1 cellular context compared by ENCODE assay signal in genomic region chr13:37187110-37187509, GRCh38.
TF ChIP-seq lines count a peak whose summit lies in the region.

No MANE protein-coding gene starts in this region.

TF ChIP-seq in GM23338, 12 proteins besides CTCF, POLR2A, EP300 and RAD21 (continued from another document):
- TF ChIP-seq, protein P1, sequence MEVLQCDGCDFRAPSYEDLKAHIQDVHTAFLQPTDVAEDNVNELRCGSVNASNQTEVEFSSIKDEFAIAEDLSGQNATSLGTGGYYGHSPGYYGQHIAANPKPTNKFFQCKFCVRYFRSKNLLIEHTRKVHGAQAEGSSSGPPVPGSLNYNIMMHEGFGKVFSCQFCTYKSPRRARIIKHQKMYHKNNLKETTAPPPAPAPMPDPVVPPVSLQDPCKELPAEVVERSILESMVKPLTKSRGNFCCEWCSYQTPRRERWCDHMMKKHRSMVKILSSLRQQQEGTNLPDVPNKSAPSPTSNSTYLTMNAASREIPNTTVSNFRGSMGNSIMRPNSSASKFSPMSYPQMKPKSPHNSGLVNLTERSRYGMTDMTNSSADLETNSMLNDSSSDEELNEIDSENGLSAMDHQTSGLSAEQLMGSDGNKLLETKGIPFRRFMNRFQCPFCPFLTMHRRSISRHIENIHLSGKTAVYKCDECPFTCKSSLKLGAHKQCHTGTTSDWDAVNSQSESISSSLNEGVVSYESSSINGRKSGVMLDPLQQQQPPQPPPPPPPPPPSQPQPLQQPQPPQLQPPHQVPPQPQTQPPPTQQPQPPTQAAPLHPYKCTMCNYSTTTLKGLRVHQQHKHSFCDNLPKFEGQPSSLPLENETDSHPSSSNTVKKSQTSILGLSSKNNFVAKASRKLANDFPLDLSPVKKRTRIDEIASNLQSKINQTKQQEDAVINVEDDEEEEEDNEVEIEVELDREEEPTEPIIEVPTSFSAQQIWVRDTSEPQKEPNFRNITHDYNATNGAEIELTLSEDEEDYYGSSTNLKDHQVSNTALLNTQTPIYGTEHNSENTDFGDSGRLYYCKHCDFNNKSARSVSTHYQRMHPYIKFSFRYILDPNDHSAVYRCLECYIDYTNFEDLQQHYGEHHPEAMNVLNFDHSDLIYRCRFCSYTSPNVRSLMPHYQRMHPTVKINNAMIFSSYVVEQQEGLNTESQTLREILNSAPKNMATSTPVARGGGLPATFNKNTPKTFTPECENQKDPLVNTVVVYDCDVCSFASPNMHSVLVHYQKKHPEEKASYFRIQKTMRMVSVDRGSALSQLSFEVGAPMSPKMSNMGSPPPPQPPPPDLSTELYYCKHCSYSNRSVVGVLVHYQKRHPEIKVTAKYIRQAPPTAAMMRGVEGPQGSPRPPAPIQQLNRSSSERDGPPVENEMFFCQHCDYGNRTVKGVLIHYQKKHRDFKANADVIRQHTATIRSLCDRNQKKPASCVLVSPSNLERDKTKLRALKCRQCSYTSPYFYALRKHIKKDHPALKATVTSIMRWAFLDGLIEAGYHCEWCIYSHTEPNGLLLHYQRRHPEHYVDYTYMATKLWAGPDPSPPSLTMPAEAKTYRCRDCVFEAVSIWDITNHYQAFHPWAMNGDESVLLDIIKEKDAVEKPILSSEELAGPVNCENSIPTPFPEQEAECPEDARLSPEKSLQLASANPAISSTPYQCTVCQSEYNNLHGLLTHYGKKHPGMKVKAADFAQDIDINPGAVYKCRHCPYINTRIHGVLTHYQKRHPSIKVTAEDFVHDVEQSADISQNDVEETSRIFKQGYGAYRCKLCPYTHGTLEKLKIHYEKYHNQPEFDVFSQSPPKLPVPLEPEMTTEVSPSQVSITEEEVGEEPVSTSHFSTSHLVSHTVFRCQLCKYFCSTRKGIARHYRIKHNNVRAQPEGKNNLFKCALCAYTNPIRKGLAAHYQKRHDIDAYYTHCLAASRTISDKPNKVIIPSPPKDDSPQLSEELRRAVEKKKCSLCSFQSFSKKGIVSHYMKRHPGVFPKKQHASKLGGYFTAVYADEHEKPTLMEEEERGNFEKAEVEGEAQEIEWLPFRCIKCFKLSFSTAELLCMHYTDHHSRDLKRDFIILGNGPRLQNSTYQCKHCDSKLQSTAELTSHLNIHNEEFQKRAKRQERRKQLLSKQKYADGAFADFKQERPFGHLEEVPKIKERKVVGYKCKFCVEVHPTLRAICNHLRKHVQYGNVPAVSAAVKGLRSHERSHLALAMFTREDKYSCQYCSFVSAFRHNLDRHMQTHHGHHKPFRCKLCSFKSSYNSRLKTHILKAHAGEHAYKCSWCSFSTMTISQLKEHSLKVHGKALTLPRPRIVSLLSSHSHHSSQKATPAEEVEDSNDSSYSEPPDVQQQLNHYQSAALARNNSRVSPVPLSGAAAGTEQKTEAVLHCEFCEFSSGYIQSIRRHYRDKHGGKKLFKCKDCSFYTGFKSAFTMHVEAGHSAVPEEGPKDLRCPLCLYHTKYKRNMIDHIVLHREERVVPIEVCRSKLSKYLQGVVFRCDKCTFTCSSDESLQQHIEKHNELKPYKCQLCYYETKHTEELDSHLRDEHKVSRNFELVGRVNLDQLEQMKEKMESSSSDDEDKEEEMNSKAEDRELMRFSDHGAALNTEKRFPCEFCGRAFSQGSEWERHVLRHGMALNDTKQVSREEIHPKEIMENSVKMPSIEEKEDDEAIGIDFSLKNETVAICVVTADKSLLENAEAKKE (CRISPR knock-in tag; IDR thresholded peaks at IDR 0.05): no peak
- TF ChIP-seq EZH2phosphoT487 (IDR thresholded peaks at IDR 0.05; ENCODE audit: unreplicated experiment): no peak
- TF ChIP-seq ZNF114 (CRISPR knock-in tag; IDR thresholded peaks at IDR 0.05): no peak
- TF ChIP-seq NANOG (IDR thresholded peaks at IDR 0.05; ENCODE audit: borderline replicate concordance): no peak
- no peak for TF ChIP-seq JUNB (IDR thresholded peaks at IDR 0.05; ENCODE audit: unreplicated experiment)
- TF ChIP-seq ETS1 (IDR thresholded peaks at IDR 0.05): no peak
- TF ChIP-seq STAT1 (IDR thresholded peaks at IDR 0.05; ENCODE audit: unreplicated experiment): no peak
